13 cellular contexts compared by ENCODE assay signal in genomic region chr4:150582101-150582565, GRCh38. TPM values are rescaled to one million over a fixed set of nuclear protein-coding genes. Genes with fewer than 3 reads are reported as not detected.
A peak's percentile ranks its signal among the peaks of the same experiment; 100 is the strongest.
DNase-seq lines count a peak whose midpoint lies in the region; ATAC-seq, FAIRE-seq and TF ChIP-seq lines count a peak whose summit lies in the region.
"Had no signal": no experiment of that assay in that cellular context is flagged by ENCODE, and none has a peak within 500 bp of the region (broad histone marks: within the 10 kb centered on the region; RNA-seq: fewer than 3 reads in every experiment).

MAB21L2 (plus strand) TSS chr4:150582151; CDS start chr4:150583030, 879 bp downstream.

- CTCF ChIA-PET in HepG2 (lab: Yijun Ruan, JAX; ENCODE audit: low intra/inter-chr PET ratio, low total read pairs): no interaction called here

- TF ChIP-seq CTCF in liver (IDR thresholded peaks at IDR 0.05; ENCODE audit: low read depth, low read length, missing input control) (no peak), HepG2 (CRISPR knock-in tag; IDR thresholded peaks at IDR 0.05) (no peak), gastroesophageal sphincter (IDR thresholded peaks at IDR 0.05) (no peak)

- in situ Hi-C loops in HepG2 (cut with HindIII; ENCODE audit: extremely low pct_ligation_motif_present, low pct_unique_long_range_greater_than_20kb): no loop called here

- no peak for ATAC-seq in HepG2
- no peak for ATAC-seq in gastroesophageal sphincter
- ATAC-seq in GM18870 (IDR thresholded peaks at IDR 0.05; ENCODE audit: unreplicated experiment): no peak
- ATAC-seq: PC-3 had no signal

- intact Hi-C loops in HepG2 (cut with micrococcal nuclease; ENCODE audit: unreplicated experiment) (no loop called here), head of caudate nucleus (cut with DNase I) (no loop called here)

- TF ChIP-seq EP300 in HepG2 (IDR thresholded peaks at IDR 0.05; ENCODE audit: low read depth in 2 of 2, low read length in 2 of 2) (no peak), HepG2 (CRISPR knock-in tag; IDR thresholded peaks at IDR 0.05; ENCODE audit: borderline replicate concordance) (no peak), gastroesophageal sphincter (IDR thresholded peaks at IDR 0.05) (no peak)

- H3K36me3 ChIP-seq in liver (ENCODE audit: control insufficient read depth in 4 of 4, insufficient read depth in 3 of 4, low read depth in 1 of 4, low read length in 3 of 4) (no peaks in the 10 kb centered on the region), HepG2 (replicated peaks in 1 of 2; ENCODE audit: control insufficient read depth in 1 of 2, insufficient read depth in 2 of 2, low read length in 2 of 2) (peaks cover 5 to 8% of the 10 kb centered on the region in 2 experiments; a peak in 2 of 5 replicates), gastroesophageal sphincter (peaks cover 0 to 7% of the 10 kb centered on the region in 2 donors), neuronal stem cell (replicated peaks in 1 of 2; ENCODE audit: control insufficient read depth in 2 of 2, insufficient read depth in 2 of 2, low read length in 2 of 2) (no peaks in the 10 kb centered on the region)

- H2BK120ac ChIP-seq in neuronal stem cell (ENCODE audit: low read depth, low read length): no peak within 1 kb of the TSS

- no peak within 1 kb of the TSS for H4K8ac ChIP-seq in neuronal stem cell (ENCODE audit: low read depth, low read length)

- FAIRE-seq in HepG2 (lab: Jason Lieb, UNC): no peak
- FAIRE-seq: endometrium had no signal

- H2AFZ ChIP-seq in HepG2 (ENCODE audit: low read length) (no peak within 1 kb of the TSS), neuronal stem cell (ENCODE audit: low read length) (peak within 1 kb of the TSS; percentile 85)

- TF ChIP-seq POLR2A in HepG2 (IDR thresholded peaks at IDR 0.05; ENCODE audit: insufficient read depth in 1 of 2, low read depth in 2 of 2, low read length in 2 of 2): no peak
- no peak for TF ChIP-seq POLR2A in gastroesophageal sphincter (IDR thresholded peaks at IDR 0.05)

- H2BK15ac ChIP-seq in neuronal stem cell (ENCODE audit: low read length): no peak within 1 kb of the TSS

- POLR2A ChIA-PET in HepG2 (lab: Yijun Ruan, JAX): no interaction called here

- H3K4me2 ChIP-seq in HepG2 (ENCODE audit: low read depth, low read length) (no peak within 1 kb of the TSS), neuronal stem cell (ENCODE audit: insufficient read depth, low read length, poor library complexity, severe bottlenecking) (peak within 1 kb of the TSS; percentile 87)

- peak within 1 kb of the TSS; percentile 65 for H2AK5ac ChIP-seq in neuronal stem cell (ENCODE audit: low read depth, low read length)

- H2BK12ac ChIP-seq in neuronal stem cell (ENCODE audit: low read length): no peak within 1 kb of the TSS

- WGBS in liver: 56% methylated on average over 19 of the region's 19 CpGs
- WGBS in HepG2 (ENCODE audit: low lambda C conversion rate): 98% methylated on average over 19 of the region's 19 CpGs
- 53 to 65% methylated on average over 17 to 19 of the region's 19 CpGs for WGBS in gastroesophageal sphincter (ENCODE audit: low coverage in 1 of 2), 2 donors
- WGBS in neuronal stem cell (ENCODE audit: extremely low coverage in 2 of 2, insufficient read length in 2 of 2, insufficient replicate concordance in 1 of 2), 2 donors: no CpG with 5 or more reads among the region's 19 CpGs

- no TSS peak for BruUV-seq in HepG2 (replicated peaks; lab: Mats Ljungman, UMichigan)

- DNase-seq in HepG2 (ENCODE audit: low spot score) (no peak), neuronal stem cell (ENCODE audit: low spot score) (peak; percentile 27), kidney glomerular epithelial cell (lab: John Stamatoyannopoulos, UW) (no peak), T-helper 1 cell (no peak), head of caudate nucleus (no peak)
- DNase-seq: NCI-H187, PC-3 had no signal

- no peak within 1 kb of the TSS for H3K14ac ChIP-seq in neuronal stem cell (ENCODE audit: low read length)

- no peaks in the 10 kb centered on the region for H4K20me1 ChIP-seq in HepG2 (ENCODE audit: insufficient read depth, low read length)

- no peaks in the 10 kb centered on the region for H3K79me2 ChIP-seq in HepG2 (ENCODE audit: insufficient read depth, low read length)

- no peaks in the 10 kb centered on the region for H3K27me3 ChIP-seq in liver (ENCODE audit: control insufficient read depth in 4 of 4, insufficient read depth in 4 of 4, low read length in 3 of 4)
- H3K27me3 ChIP-seq in HepG2 (ENCODE audit: control insufficient read depth in 1 of 2, insufficient read depth in 2 of 2, low read length in 2 of 2): no peaks in the 10 kb centered on the region
- H3K27me3 ChIP-seq in gastroesophageal sphincter: peaks cover 27% of the 10 kb centered on the region
- peaks cover 0 to 33% (median 18%) of the 10 kb centered on the region in 3 experiments for H3K27me3 ChIP-seq in neuronal stem cell (ENCODE audit: control insufficient read depth in 3 of 3, insufficient read depth in 3 of 3, low read depth in 1 of 3, low read length in 3 of 3)

- no peak within 1 kb of the TSS for H3K4ac ChIP-seq in neuronal stem cell (ENCODE audit: low read length)

- H3K27ac ChIP-seq in liver (ENCODE audit: low read depth in 1 of 2, low read length in 2 of 2) (peak within 1 kb of the TSS; percentile 67 to 68), HepG2 (ENCODE audit: extremely low read length, insufficient read depth, low read length) (no peak within 1 kb of the TSS), gastroesophageal sphincter (peak within 1 kb of the TSS in 1 of 4 donors; percentile 18), neuronal stem cell (replicated peaks; ENCODE audit: low read length) (no peak within 1 kb of the TSS)
- H3K27ac ChIP-seq: VCaP had no signal

- H3K4me3 ChIP-seq in liver (ENCODE audit: low read depth in 1 of 3, low read length in 3 of 3) (peak within 1 kb of the TSS; percentile 57 to 92 (median 84)), HepG2 (replicated peaks in 1 of 3; ENCODE audit: insufficient read depth in 1 of 3, low read depth in 2 of 3, low read length in 3 of 3) (no peak within 1 kb of the TSS), gastroesophageal sphincter (peak within 1 kb of the TSS; percentile 6 to 45), neuronal stem cell (ENCODE audit: low read length in 2 of 2) (peak within 1 kb of the TSS; percentile 37 to 81)

- H3K9ac ChIP-seq in liver (ENCODE audit: low read depth in 1 of 2, low read length in 2 of 2): peak within 1 kb of the TSS; percentile 34 to 48
- H3K9ac ChIP-seq in HepG2 (ENCODE audit: insufficient read depth, low read depth, low read length): no peak within 1 kb of the TSS
- peak within 1 kb of the TSS; percentile 92 for H3K9ac ChIP-seq in neuronal stem cell (ENCODE audit: low read depth, low read length, poor library complexity)

- H3K9me3 ChIP-seq in liver (ENCODE audit: control insufficient read depth in 4 of 4, low read length in 3 of 4): no peaks in the 10 kb centered on the region
- H3K9me3 ChIP-seq in HepG2 (ENCODE audit: low read length): no peaks in the 10 kb centered on the region
- peaks cover 0 to 9% (median 0%) of the 10 kb centered on the region in 3 donors for H3K9me3 ChIP-seq in gastroesophageal sphincter
- no peaks in the 10 kb centered on the region for H3K9me3 ChIP-seq in neuronal stem cell (replicated peaks in 1 of 2; ENCODE audit: control insufficient read depth in 2 of 2, insufficient read depth in 1 of 2, low read depth in 1 of 2, low read length in 2 of 2)

- peak within 1 kb of the TSS; percentile 61 for H3K23ac ChIP-seq in neuronal stem cell (ENCODE audit: low read depth, low read length, poor library complexity)

- TF ChIP-seq RAD21 in liver (IDR thresholded peaks at IDR 0.05) (no peak), HepG2 (CRISPR knock-in tag; IDR thresholded peaks at IDR 0.05) (no peak)

- H3K4me1 ChIP-seq in liver (ENCODE audit: control insufficient read depth in 4 of 4, insufficient read depth in 4 of 4, low read length in 3 of 4) (peaks cover 3 to 31% (median 16%) of the 10 kb centered on the region in 4 donors), HepG2 (ENCODE audit: insufficient read depth, low read length) (no peaks in the 10 kb centered on the region), gastroesophageal sphincter (peaks cover 0 to 11% (median 0%) of the 10 kb centered on the region in 3 donors), neuronal stem cell (ENCODE audit: control insufficient read depth in 2 of 2, insufficient read depth in 1 of 2, low read depth in 1 of 2, low read length in 2 of 2) (peaks cover 6 to 22% of the 10 kb centered on the region in 2 donors)

- no peak within 1 kb of the TSS for H4K91ac ChIP-seq in neuronal stem cell (ENCODE audit: low read depth, low read length, poor library complexity)

- peak within 1 kb of the TSS; percentile 55 for H2BK5ac ChIP-seq in neuronal stem cell (ENCODE audit: low read length)

- peak within 1 kb of the TSS; percentile 88 for H3K18ac ChIP-seq in neuronal stem cell (ENCODE audit: low read length)

- peaks cover 2% of the 10 kb centered on the region for H3K79me1 ChIP-seq in neuronal stem cell (ENCODE audit: low read depth, low read length)

RNA-seq across cellular contexts. Expression of gene MAB21L2, which starts in this region (rescaled TPM):
- total RNA-seq in liver (1 to 10 TPM in 1 of 2 donors, under 1 TPM in 1; 0.47 to 1.5 TPM), HepG2 (2016; rRNA removed; fragmentation: Illumina TruSeq; extraction: Trizol) (not detected in 2 replicates), gastroesophageal sphincter (1 to 10 TPM in 1 of 4 donors, under 1 TPM in 3; 0.31 to 2.6 (median 0.68) TPM)
- polyA plus RNA-seq in liver (under 1 TPM; 0.30 to 0.85 TPM), HepG2 (2011; rRNA removed) (not detected in 2 replicates)
- not detected in 2 replicates for total RNA-seq in HepG2 (2016; cell fraction: cytosol; rRNA removed; fragmentation: Illumina TruSeq; extraction: Trizol; ENCODE audit: low read depth)
- not detected in 2 replicates for total RNA-seq in HepG2 (2016; cell fraction: insoluble cytoplasmic fraction; rRNA removed; fragmentation: Illumina TruSeq; extraction: Trizol)
- total RNA-seq in HepG2 (2016; cell fraction: membrane; rRNA removed; fragmentation: Illumina TruSeq; extraction: Trizol): not detected in 2 replicates
- total RNA-seq in HepG2 (2016; cell fraction: nucleus; rRNA removed; fragmentation: Illumina TruSeq; extraction: Trizol): not detected in 2 replicates
- not detected in 2 replicates for polyA plus RNA-seq in HepG2 (2011; cell fraction: cytosol; rRNA removed)
- polyA plus RNA-seq in HepG2 (2011; cell fraction: nucleus; rRNA removed): not detected in 2 replicates
- not detected in 2 replicates for polyA plus RNA-seq in HepG2 (2012)
- not detected in 2 replicates for polyA plus RNA-seq in HepG2 (2016; cell fraction: cytosol; fragmentation: Illumina TruSeq; extraction: Trizol; ENCODE audit: low read depth)
- polyA plus RNA-seq in HepG2 (2016; cell fraction: insoluble cytoplasmic fraction; fragmentation: Illumina TruSeq; extraction: Trizol; ENCODE audit: low read depth): not detected in 2 replicates
- polyA plus RNA-seq in HepG2 (2016; cell fraction: membrane; fragmentation: Illumina TruSeq; extraction: Trizol; ENCODE audit: low read depth): not detected in 2 replicates
- polyA plus RNA-seq in HepG2 (2016; cell fraction: nucleus; fragmentation: Illumina TruSeq; extraction: Trizol; ENCODE audit: insufficient read depth, low read depth): not detected in 2 replicates
- polyA minus RNA-seq in HepG2 (2011; rRNA and poly(A)+ RNA removed; ENCODE audit: low replicate concordance): not detected in 2 replicates
- polyA minus RNA-seq in HepG2 (2011; cell fraction: cytosol; rRNA and poly(A)+ RNA removed): not detected in 2 replicates
- not detected in 2 replicates for polyA minus RNA-seq in HepG2 (2011; cell fraction: nucleus; rRNA and poly(A)+ RNA removed)
- polyA plus RNA-seq in neuronal stem cell (2013, experiment 1 of 2): 5.0 TPM
- polyA plus RNA-seq in neuronal stem cell (2013, experiment 2 of 2): 5.1 TPM
- total RNA-seq: PC-3, subcutaneous adipose tissue had no signal

Comparison
In these comparisons a context has a peak if more than half of its experiments do, and no peak if none do; other contexts are left out.
1. H3K27ac ChIP-seq: peak in liver (2 of 2); none in HepG2 (single experiment) and neuronal stem cell (single experiment).
2. H3K4me3 ChIP-seq: peak in liver (3 of 3), gastroesophageal sphincter (2 of 2) and neuronal stem cell (2 of 2); none in HepG2 (0 of 3).